Comparison of ENCODE assay signal across 22 cellular contexts in the genomic region with DNA sequence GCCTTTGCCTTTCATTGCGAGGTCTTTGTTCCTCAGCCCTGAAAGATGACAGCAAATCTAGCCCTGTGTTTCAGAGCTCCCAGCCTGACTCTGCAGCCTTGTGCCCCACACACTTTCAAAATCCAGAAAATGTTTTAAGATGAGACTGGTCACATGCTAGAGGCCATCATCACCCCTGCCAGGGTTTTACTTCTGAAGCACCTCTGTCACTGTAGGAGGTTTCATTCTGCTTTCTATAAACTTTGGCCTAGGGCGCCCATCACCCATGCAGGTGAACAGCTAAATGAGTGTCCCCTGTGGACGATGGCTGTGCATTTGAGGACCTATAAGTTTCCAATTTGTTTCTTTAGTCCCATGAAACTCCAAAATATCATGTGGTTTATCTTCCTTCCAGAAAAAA.
"Had no signal": no experiment of that assay in that cellular context is flagged by ENCODE, and none has a peak within 500 bp of the region (broad histone marks: within the 10 kb centered on the region; RNA-seq: fewer than 3 reads in every experiment).

No MANE protein-coding gene starts in this region.

- H3K27me3 ChIP-seq: hepatocyte, neutrophil, right atrium auricular region, sigmoid colon, testis, tibial nerve, upper lobe of right lung, vagina had no signal

- H3K4me3 ChIP-seq: dorsolateral prefrontal cortex, hepatocyte, lung, right atrium auricular region, sigmoid colon, skin epidermis, testis, tibial nerve, upper lobe of right lung, vagina had no signal

- H3K9me3 ChIP-seq: neutrophil, right atrium auricular region, sigmoid colon, testis, tibial nerve, upper lobe of right lung, vagina had no signal

- H3K4me2 ChIP-seq: hepatocyte had no signal

- H3K79me2 ChIP-seq: hepatocyte had no signal

- H3K27ac ChIP-seq: dorsolateral prefrontal cortex, hepatocyte, neutrophil, right atrium auricular region, sigmoid colon, skin epidermis, testis, tibial nerve, upper lobe of right lung, vagina had no signal

- H2AFZ ChIP-seq: hepatocyte had no signal

- DNase-seq: dorsolateral prefrontal cortex; effector CD8-positive, alpha-beta T cell; foreskin melanocyte; head of caudate nucleus; left colon; left ventricle myocardium superior; mesendoderm; naive B cell; sigmoid colon; stimulated activated CD4-positive, alpha-beta T cell treated with anti-CD3 and anti-CD28 coated beads, Interleukin-2, amount 100 ng/mL, for 24 hours; stimulated activated CD4-positive, alpha-beta T cell treated with anti-CD3 and anti-CD28 coated beads, Interleukin-4, amount 100 ng/mL, for 4 hours; stimulated activated naive B cell treated with anti-CD40 and anti-IgM and Interleukin-4, amounts not matched to agents 10 μg/mL and 1 μg/mL and 100 μg/mL, for 72 hours; stimulated activated naive CD8-positive, alpha-beta T cell treated with anti-CD3 and anti-CD28 coated beads, Interleukin-15, amount 100 ng/mL, for 72 hours; testis; upper lobe of right lung had no signal

- ATAC-seq: left colon; left ventricle myocardium superior; stimulated activated naive B cell treated with anti-CD40 and anti-IgM and Interleukin-4, amounts not matched to agents 10 μg/mL and 1 μg/mL and 100 μg/mL, for 72 hours; stimulated activated naive CD8-positive, alpha-beta T cell treated with anti-CD3 and anti-CD28 coated beads, Interleukin-15, amount 100 ng/mL, for 72 hours had no signal

- H3K36me3 ChIP-seq: neutrophil, right atrium auricular region, sigmoid colon, tibial nerve, upper lobe of right lung, vagina had no signal

- H3K4me1 ChIP-seq: right atrium auricular region, testis, tibial nerve, upper lobe of right lung, vagina had no signal
